In the genomic region with DNA sequence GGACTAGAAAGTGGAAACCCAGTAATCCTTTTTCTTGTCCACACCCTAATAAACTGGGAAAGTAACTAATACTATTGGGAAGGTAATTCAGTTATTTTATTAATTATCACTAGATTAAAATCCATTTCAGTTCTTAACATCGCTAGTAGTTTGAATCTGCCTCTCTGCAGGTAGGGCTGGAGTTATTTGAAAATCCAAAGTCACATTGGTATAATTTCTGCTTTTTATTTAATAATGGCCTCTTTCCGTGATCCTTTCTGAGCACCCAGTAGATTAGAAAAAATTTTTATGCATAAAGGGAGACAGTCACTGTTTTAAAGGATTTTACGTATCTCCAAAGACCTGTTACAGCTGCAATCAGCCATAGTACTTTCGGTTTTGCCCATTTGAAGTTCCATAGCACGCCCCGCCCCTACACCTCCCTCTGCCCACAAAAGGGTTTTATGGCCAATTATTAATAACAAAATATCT, we compare ENCODE assay signal across 8 cellular contexts. TPM values are rescaled to one million over a fixed set of nuclear protein-coding genes. Genes with fewer than 3 reads are reported as not detected.
DNase-seq lines count a peak whose midpoint lies in the region; ATAC-seq and TF ChIP-seq lines count a peak whose summit lies in the region.

No MANE protein-coding gene starts in this region.

- DNase-seq in CD1c-positive myeloid dendritic cell (ENCODE audit: extremely low spot score) (peak; percentile 53), NK-92 (lab: John Stamatoyannopoulos, UW; ENCODE audit: unreplicated experiment) (peak; percentile 2), fibroblast of mammary gland (ENCODE audit: low read depth) (peak; percentile 63), type B pancreatic cell (ENCODE audit: extremely low spot score, unreplicated experiment) (no peak)
- peak; percentile 46 to 50 for DNase-seq in activated T-cell treated with anti-CD3 and anti-CD28 coated beads, Interleukin-2, amount 50 U/mL, for 48 hours

- H3K36me3 Mint-ChIP-seq in nephron (ENCODE audit: low read depth) (peaks cover 50% of the 10 kb centered on the region), type B pancreatic cell (peaks cover 27% of the 10 kb centered on the region)

- H3K4me3 Mint-ChIP-seq in nephron (peak overlapping the region; percentile 97 to 100 (median 99)), type B pancreatic cell (peak overlapping the region; percentile 99)

- no peaks in the 10 kb centered on the region for H3K27me3 Mint-ChIP-seq in nephron (ENCODE audit: low read depth)
- H3K27me3 Mint-ChIP-seq in type B pancreatic cell = no peaks in the 10 kb centered on the region

- no peak for TF ChIP-seq CTCF in fibroblast of mammary gland (conservative IDR thresholded peaks at IDR 0.05; ENCODE audit: control insufficient read depth, insufficient read depth, low read depth, low read length)
- TF ChIP-seq CTCF in nephron (IDR thresholded peaks at IDR 0.05; ENCODE audit: unreplicated experiment in 3 of 3) = no peak
- no peak for TF ChIP-seq CTCF in type B pancreatic cell (conservative IDR thresholded peaks at IDR 0.05)

- H3K27ac Mint-ChIP-seq in nephron (peak overlapping the region; percentile 97 to 98 (median 97)), type B pancreatic cell (peak overlapping the region; percentile 92)

- ATAC-seq in GM19043 (IDR thresholded peaks at IDR 0.05; ENCODE audit: low read depth, unreplicated experiment) (peak; percentile 50), HG03175 (IDR thresholded peaks at IDR 0.05; ENCODE audit: unreplicated experiment) (peak; percentile 55)

- no peaks in the 10 kb centered on the region for H3K9me3 Mint-ChIP-seq in nephron
- H3K9me3 Mint-ChIP-seq in type B pancreatic cell = no peaks in the 10 kb centered on the region

- H3K4me3 ChIP-seq in fibroblast of mammary gland (ENCODE audit: control insufficient read depth, low read depth, low read length) = peak overlapping the region; percentile 98

- peaks cover 31% of the 10 kb centered on the region for H3K4me1 Mint-ChIP-seq in nephron
- peaks cover 19% of the 10 kb centered on the region for H3K4me1 Mint-ChIP-seq in type B pancreatic cell (ENCODE audit: unreplicated experiment)

RNA-seq across cellular contexts. Expression of a gene that starts 0.6 kb away (rescaled TPM):
- total RNA-seq in type B pancreatic cell (ENCODE audit: low replicate concordance) = 108 and 130 TPM in 2 replicates

RNA-seq across cellular contexts. Expression of a gene that starts 20.0 kb away (rescaled TPM):
- 126 and 150 TPM in 2 replicates for total RNA-seq in type B pancreatic cell (ENCODE audit: low replicate concordance)
